Comparison of ENCODE assay signal across 11 cellular contexts in genomic region chr18:477565-477964, GRCh38. TPM values are rescaled to one million over a fixed set of nuclear protein-coding genes. Genes with fewer than 3 reads are reported as not detected.
A peak's percentile ranks its signal among the peaks of the same experiment; 100 is the strongest.
DNase-seq lines count a peak whose midpoint lies in the region; ATAC-seq lines count a peak whose summit lies in the region.
"Had no signal": no experiment of that assay in that cellular context is flagged by ENCODE, and none has a peak within 500 bp of the region (broad histone marks: within the 10 kb centered on the region; RNA-seq: fewer than 3 reads in every experiment).

No MANE protein-coding gene starts in this region.

- POLR2A ChIA-PET in activated CD4-positive, alpha-beta memory T cell treated with anti-CD3 and anti-CD28 coated beads for 36 hours (lab: Charles Lee): no interaction called here

- no peaks in the 10 kb centered on the region for H3K27me3 Mint-ChIP-seq in activated CD4-positive, alpha-beta memory T cell treated with anti-CD3 and anti-CD28 coated beads for 36 hours

- H3K4me1 Mint-ChIP-seq in activated CD4-positive, alpha-beta memory T cell treated with anti-CD3 and anti-CD28 coated beads for 36 hours (ENCODE audit: low read depth): no peaks in the 10 kb centered on the region

- ATAC-seq in HG02623 (IDR thresholded peaks at IDR 0.05; ENCODE audit: unreplicated experiment): peak; percentile 48
- ATAC-seq in left lobe of liver: peak; percentile 77
- ATAC-seq in HG02970 (IDR thresholded peaks at IDR 0.05; ENCODE audit: low FRiP score, unreplicated experiment): no peak
- ATAC-seq in HG03095 (IDR thresholded peaks at IDR 0.05; ENCODE audit: unreplicated experiment): no peak

- CTCF ChIA-PET in activated CD4-positive, alpha-beta memory T cell treated with anti-CD3 and anti-CD28 coated beads for 36 hours (lab: Charles Lee): interaction anchor here (0.6 to 1.3 kb wide), 2 partner anchors 209 to 384 kb away, joined by 3 read pairs; partner anchors contain the start of gene THOC1

- intact Hi-C loops in activated CD4-positive, alpha-beta memory T cell treated with anti-CD3 and anti-CD28 coated beads for 36 hours (cut with micrococcal nuclease): no loop called here

- no peaks in the 10 kb centered on the region for H3K36me3 Mint-ChIP-seq in activated CD4-positive, alpha-beta memory T cell treated with anti-CD3 and anti-CD28 coated beads for 36 hours

- H3K9me3 Mint-ChIP-seq in activated CD4-positive, alpha-beta memory T cell treated with anti-CD3 and anti-CD28 coated beads for 36 hours: no peaks in the 10 kb centered on the region

- no peak overlapping the region for H3K27ac Mint-ChIP-seq in activated CD4-positive, alpha-beta memory T cell treated with anti-CD3 and anti-CD28 coated beads for 36 hours

- DNase-seq in DMS53 treated with DMSO at 0.1 percent for 48 hours (lab: John Stamatoyannopoulos, UW; ENCODE audit: unreplicated experiment) (peak; percentile 83), left lobe of liver (ENCODE audit: low spot score) (no peak), NCI-H1930 (lab: John Stamatoyannopoulos, UW) (no peak), cortex of kidney (lab: John Stamatoyannopoulos, UW) (no peak)
- DNase-seq in activated CD4-positive, alpha-beta memory T cell treated with anti-CD3 and anti-CD28 coated beads for 36 hours: peak; percentile 23
- DNase-seq: aorta, kidney, T1000 had no signal

- no peak overlapping the region for H3K4me3 Mint-ChIP-seq in activated CD4-positive, alpha-beta memory T cell treated with anti-CD3 and anti-CD28 coated beads for 36 hours

RNA-seq across cellular contexts. Expression of gene COLEC12, which starts 22.9 kb away (rescaled TPM):
- total RNA-seq in activated CD4-positive, alpha-beta memory T cell treated with anti-CD3 and anti-CD28 coated beads for 36 hours: not detected
- 0.08 TPM for total RNA-seq in left lobe of liver

Comparison
In these comparisons a context has a peak if more than half of its experiments do, and no peak if none do; other contexts are left out.
1. DNase-seq: peak in DMS53 treated with DMSO at 0.1 percent for 48 hours (single experiment) and activated CD4-positive, alpha-beta memory T cell treated with anti-CD3 and anti-CD28 coated beads for 36 hours (single experiment); none in left lobe of liver (single experiment), NCI-H1930 (0 of 2) and cortex of kidney (single experiment).
2. ATAC-seq: peak in HG02623 (single experiment) and left lobe of liver (single experiment); none in HG02970 (single experiment) and HG03095 (single experiment).